37 cellular contexts compared by ENCODE assay signal in genomic region chr1:29352719-29353420, GRCh38.
"Had no signal": no experiment of that assay in that cellular context is flagged by ENCODE, and none has a peak within 500 bp of the region (broad histone marks: within the 10 kb centered on the region; RNA-seq: fewer than 3 reads in every experiment).

No MANE protein-coding gene starts in this region.

- H3K36me3 ChIP-seq: brain microvascular endothelial cell, cardiac muscle cell, MG63, Peyer's patch, SJSA1 had no signal

- H3K4me1 Mint-ChIP-seq: activated B cell treated with CpG ODN at 0.5 μM for 24 hours; activated CD4-positive, alpha-beta memory T cell treated with anti-CD3 and anti-CD28 coated beads, Interleukin-2, amount 10 ng/mL, durations not matched to agents 7 days and 5 days; activated T-helper 17 cell treated with anti-CD3 and anti-CD28 coated beads, Interleukin-2, amount 50 U/mL, for 72 hours; central memory CD8-positive, alpha-beta T cell had no signal

- H3K27me3 ChIP-seq: brain microvascular endothelial cell, MG63, Peyer's patch, SJSA1 had no signal

- DNase-seq: activated B cell treated with CpG ODN at 0.5 μM for 24 hours; activated CD4-positive, alpha-beta memory T cell treated with anti-CD3 and anti-CD28 coated beads, Interleukin-2, amount 10 ng/mL, durations not matched to agents 7 days and 5 days; activated CD4-positive, alpha-beta T cell treated with anti-CD3 and anti-CD28 coated beads for 4 hours; activated CD4-positive, alpha-beta T cell treated with anti-CD3 and anti-CD28 coated beads, Interleukin-2, amount 50 U/mL, for 1 hour; activated CD4-positive, CD25-positive, alpha-beta regulatory T cell treated with anti-CD3 and anti-CD28 coated beads, Interleukin-2, amount 50 U/mL, for 72 hours; activated CD8-positive, alpha-beta memory T cell treated with anti-CD3 and anti-CD28 coated beads for 24 hours; activated CD8-positive, alpha-beta memory T cell treated with anti-CD3 and anti-CD28 coated beads, Interleukin-2, amount 10 ng/mL, durations not matched to agents 7 days and 5 days; activated CD8-positive, alpha-beta memory T cell treated with anti-CD3 and anti-CD28 coated beads, Interleukin-2, amount 50 U/mL, for 48 hours; activated effector memory CD4-positive, alpha-beta T cell treated with anti-CD3 and anti-CD28 coated beads, Interleukin-2, amount 50 U/mL, for 16 hours; activated naive CD4-positive, alpha-beta T cell; activated naive CD4-positive, alpha-beta T cell treated with anti-CD3 and anti-CD28 coated beads, Interleukin-2, amount 50 U/mL, for 16 hours; activated naive CD8-positive, alpha-beta T cell treated with anti-CD3 and anti-CD28 coated beads for 36 hours; activated T-cell treated with anti-CD3 and anti-CD28 coated beads, Interleukin-2, amount 50 U/mL, for 48 hours; amniotic stem cell; aorta; brain microvascular endothelial cell; MG63; NCI-H1048; NCI-H1436 treated with DMSO at 0.1 percent for 48 hours; NCI-H1694 treated with DMSO at 0.1 percent for 48 hours; NCI-H2029; NCI-H345; NCI-H69; NK-92 treated with Interleukin-12 subunit alpha and Interleukin-12 subunit beta, amount 100 ng/mL, for 24 hours; PC-3; Peyer's patch; RPMI8226; SHP77 treated with DMSO at 0.1 percent for 48 hours; SK-N-SH had no signal

- H3K4me3 Mint-ChIP-seq: activated B cell treated with CpG ODN at 0.5 μM for 24 hours; activated CD4-positive, alpha-beta memory T cell treated with anti-CD3 and anti-CD28 coated beads, Interleukin-2, amount 10 ng/mL, durations not matched to agents 7 days and 5 days; activated CD8-positive, alpha-beta memory T cell treated with anti-CD3 and anti-CD28 coated beads, Interleukin-2, amount 10 ng/mL, durations not matched to agents 7 days and 5 days; activated naive CD8-positive, alpha-beta T cell treated with anti-CD3 and anti-CD28 coated beads for 36 hours; activated T-helper 17 cell treated with anti-CD3 and anti-CD28 coated beads, Interleukin-2, amount 50 U/mL, for 72 hours; central memory CD8-positive, alpha-beta T cell; T-helper 1 cell treated with Interleukin-12 subunit alpha and Interleukin-12 subunit beta and Interleukin-4 antibody, amounts not matched to agents 30 μg/mL and 1 μg/mL, for 36 hours; T-helper 2 cell treated with Interferon-gamma antibody and Interleukin-4, amounts not matched to agents 5 μg/mL and 100 μg/mL, for 36 hours had no signal

- H3K4me3 ChIP-seq: cardiac muscle cell, K562, MG63, Peyer's patch, SJSA1 had no signal

- H3K27ac Mint-ChIP-seq: activated B cell treated with CpG ODN at 0.5 μM for 24 hours; activated CD4-positive, alpha-beta memory T cell treated with anti-CD3 and anti-CD28 coated beads, Interleukin-2, amount 10 ng/mL, durations not matched to agents 7 days and 5 days; activated CD8-positive, alpha-beta memory T cell treated with anti-CD3 and anti-CD28 coated beads, Interleukin-2, amount 10 ng/mL, durations not matched to agents 7 days and 5 days; activated naive CD8-positive, alpha-beta T cell treated with anti-CD3 and anti-CD28 coated beads for 36 hours; activated T-helper 17 cell treated with anti-CD3 and anti-CD28 coated beads, Interleukin-2, amount 50 U/mL, for 72 hours; T-helper 1 cell treated with Interleukin-12 subunit alpha and Interleukin-12 subunit beta and Interleukin-4 antibody, amounts not matched to agents 30 μg/mL and 1 μg/mL, for 36 hours; T-helper 2 cell treated with Interferon-gamma antibody and Interleukin-4, amounts not matched to agents 5 μg/mL and 100 μg/mL, for 36 hours had no signal

- ATAC-seq: activated CD8-positive, alpha-beta memory T cell treated with anti-CD3 and anti-CD28 coated beads, Interleukin-2, amount 10 ng/mL, durations not matched to agents 7 days and 5 days; activated T-helper 17 cell treated with anti-CD3 and anti-CD28 coated beads, Interleukin-2, amount 50 U/mL, for 72 hours; K562; PC-3 had no signal

- H3K36me3 Mint-ChIP-seq: activated CD8-positive, alpha-beta memory T cell treated with anti-CD3 and anti-CD28 coated beads, Interleukin-2, amount 10 ng/mL, durations not matched to agents 7 days and 5 days; activated naive CD8-positive, alpha-beta T cell treated with anti-CD3 and anti-CD28 coated beads for 36 hours had no signal

- FAIRE-seq: K562, TTC549 had no signal

- H3K9me3 Mint-ChIP-seq: activated B cell treated with CpG ODN at 0.5 μM for 24 hours; activated CD4-positive, alpha-beta memory T cell treated with anti-CD3 and anti-CD28 coated beads, Interleukin-2, amount 10 ng/mL, durations not matched to agents 7 days and 5 days; activated naive CD8-positive, alpha-beta T cell treated with anti-CD3 and anti-CD28 coated beads for 36 hours; activated T-helper 17 cell treated with anti-CD3 and anti-CD28 coated beads, Interleukin-2, amount 50 U/mL, for 72 hours; central memory CD8-positive, alpha-beta T cell; T-helper 1 cell treated with Interleukin-12 subunit alpha and Interleukin-12 subunit beta and Interleukin-4 antibody, amounts not matched to agents 30 μg/mL and 1 μg/mL, for 36 hours; T-helper 2 cell treated with Interferon-gamma antibody and Interleukin-4, amounts not matched to agents 5 μg/mL and 100 μg/mL, for 36 hours had no signal
